In the genomic region with DNA sequence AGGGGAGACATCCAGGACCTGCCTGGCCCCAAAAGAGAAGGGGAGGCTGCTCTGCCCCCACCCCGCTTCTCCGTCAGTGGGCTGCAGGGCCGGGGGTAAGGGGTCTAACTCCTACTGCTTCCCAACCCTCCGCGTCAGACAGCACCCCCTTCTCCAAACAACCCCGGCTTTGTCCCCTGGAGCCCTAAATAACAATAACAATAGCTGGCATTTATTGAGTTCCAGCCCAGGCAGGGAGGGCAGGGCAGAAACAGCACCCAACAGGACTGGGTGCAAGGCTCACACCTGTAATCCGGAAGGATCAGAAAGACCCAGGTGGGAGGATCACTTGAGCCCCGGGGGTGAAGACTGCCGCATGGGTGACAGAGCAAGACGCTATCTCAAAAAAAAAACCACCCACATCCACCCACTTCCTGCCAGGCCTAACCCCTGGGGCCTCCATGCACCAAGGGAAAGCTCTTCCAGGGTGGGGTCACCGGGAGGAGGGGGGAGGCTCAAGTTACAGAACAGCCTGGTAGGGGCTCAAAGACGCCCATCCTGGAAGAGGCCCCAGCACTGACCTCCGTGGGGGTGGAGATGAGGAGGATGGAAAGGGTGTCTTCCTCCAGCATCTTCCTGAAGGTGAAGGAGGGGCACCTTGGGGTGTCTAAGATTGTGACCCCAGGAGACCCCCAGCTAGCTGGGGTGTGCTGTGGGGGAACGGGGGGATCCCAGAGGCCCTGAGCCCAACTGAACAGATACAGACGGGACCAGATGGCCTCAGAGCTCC, we compare ENCODE assay signal across 8 cellular contexts. TPM values are rescaled to one million over a fixed set of nuclear protein-coding genes. Genes with fewer than 3 reads are reported as not detected.
DNase-seq lines count a peak whose midpoint lies in the region; ATAC-seq, FAIRE-seq and TF ChIP-seq lines count a peak whose summit lies in the region.

No MANE protein-coding gene starts in this region.

- H3K4me1 Mint-ChIP-seq in CD4-positive, alpha-beta T cell (ENCODE audit: low read depth): peaks cover 18% of the 10 kb centered on the region

- no peak for TF ChIP-seq CTCF in CD4-positive, alpha-beta T cell (IDR thresholded peaks at IDR 0.05)
- TF ChIP-seq CTCF in coronary artery (IDR thresholded peaks at IDR 0.05): no peak

- peak overlapping the region; percentile 77 for H3K4me3 ChIP-seq in coronary artery

- H3K27me3 ChIP-seq in CD4-positive, alpha-beta T cell (ENCODE audit: control insufficient read depth, insufficient read depth, low read length): peaks cover 3% of the 10 kb centered on the region

- ATAC-seq in CD4-positive, alpha-beta T cell (ENCODE audit: poor library complexity): peak; percentile 59
- ATAC-seq in GM21723 (IDR thresholded peaks at IDR 0.05; ENCODE audit: unreplicated experiment): peak; percentile 39

- POLR2A ChIA-PET in CD4-positive, alpha-beta T cell (lab: Charles Lee): interaction anchor here (0.7 to 2.0 kb wide), 13 partner anchors 11 to 703 kb away, joined by 3 to 21 read pairs (median 4); a partner anchor contains a TSS

- FAIRE-seq in urothelium cell line (lab: Jason Lieb, UNC): no peak

- peak; percentile 29 to 69 (median 42) for DNase-seq in CD4-positive, alpha-beta T cell
- DNase-seq in OCI-M2 (lab: John Stamatoyannopoulos, UW; ENCODE audit: unreplicated experiment) (peak; percentile 71), coronary artery (ENCODE audit: low spot score) (no peak), urothelium cell line (ENCODE audit: low spot score) (no peak), NK-92 (lab: John Stamatoyannopoulos, UW; ENCODE audit: unreplicated experiment) (no peak), dedifferentiated amniotic fluid mesenchymal stem cell (ENCODE audit: extremely low spot score) (no peak), NCI-H2029 (lab: John Stamatoyannopoulos, UW) (no peak)

- peak overlapping the region; percentile 90 for H3K4me3 Mint-ChIP-seq in CD4-positive, alpha-beta T cell

- intact Hi-C loops in CD4-positive, alpha-beta T cell (cut with DNase I, micrococcal nuclease): loop anchor here (1.0 to 2.0 kb wide), 3 partner anchors 14 to 32 kb away; a partner anchor contains a TSS

- H3K27me3 Mint-ChIP-seq in CD4-positive, alpha-beta T cell: no peaks in the 10 kb centered on the region

- no peaks in the 10 kb centered on the region for H3K9me3 Mint-ChIP-seq in CD4-positive, alpha-beta T cell

- peak overlapping the region; percentile 91 for H3K27ac Mint-ChIP-seq in CD4-positive, alpha-beta T cell

- CTCF ChIA-PET in CD4-positive, alpha-beta T cell (lab: Charles Lee): interaction anchor here (0.8 to 1.4 kb wide), 4 partner anchors 8 to 89 kb away, joined by 3 to 7 read pairs (median 4); no protein-coding TSS in a partner anchor

- no peaks in the 10 kb centered on the region for H3K9me3 ChIP-seq in CD4-positive, alpha-beta T cell (ENCODE audit: control insufficient read depth, low read length)

- peak overlapping the region; percentile 73 for H3K27ac ChIP-seq in CD4-positive, alpha-beta T cell (ENCODE audit: low read depth, low read length)
- H3K27ac ChIP-seq in coronary artery: no peak overlapping the region

- no peaks in the 10 kb centered on the region for H3K36me3 Mint-ChIP-seq in CD4-positive, alpha-beta T cell (ENCODE audit: low read depth)

RNA-seq across cellular contexts. Expression of a gene that starts 1.3 kb away (rescaled TPM):
- total RNA-seq in CD4-positive, alpha-beta T cell: 1 to 10 TPM; 1.7 to 1.8 TPM

RNA-seq across cellular contexts. Expression of a gene that starts 5.1 kb away (rescaled TPM):
- total RNA-seq in CD4-positive, alpha-beta T cell: not detected

RNA-seq across cellular contexts. Expression of a gene that starts 15.5 kb away (rescaled TPM):
- total RNA-seq in CD4-positive, alpha-beta T cell: under 1 TPM; 0.19 to 0.22 TPM

RNA-seq across cellular contexts. Expression of a gene that starts 21.4 kb away (rescaled TPM):
- total RNA-seq in CD4-positive, alpha-beta T cell: 10 to 100 TPM; 57.7 to 59.6 TPM

RNA-seq across cellular contexts. Expression of a gene that starts 32.1 kb away (rescaled TPM):
- total RNA-seq in CD4-positive, alpha-beta T cell: 100 to 1,000 TPM; 249 to 251 TPM

Comparison
In these comparisons a context has a peak if more than half of its experiments do, and no peak if none do; other contexts are left out.
1. DNase-seq: peak in CD4-positive, alpha-beta T cell (10 of 10) and OCI-M2 (single experiment); none in coronary artery (single experiment), urothelium cell line (single experiment), NK-92 (single experiment), dedifferentiated amniotic fluid mesenchymal stem cell (single experiment) and NCI-H2029 (single experiment).